Comparison of ENCODE assay signal across 8 cellular contexts in the genomic region with DNA sequence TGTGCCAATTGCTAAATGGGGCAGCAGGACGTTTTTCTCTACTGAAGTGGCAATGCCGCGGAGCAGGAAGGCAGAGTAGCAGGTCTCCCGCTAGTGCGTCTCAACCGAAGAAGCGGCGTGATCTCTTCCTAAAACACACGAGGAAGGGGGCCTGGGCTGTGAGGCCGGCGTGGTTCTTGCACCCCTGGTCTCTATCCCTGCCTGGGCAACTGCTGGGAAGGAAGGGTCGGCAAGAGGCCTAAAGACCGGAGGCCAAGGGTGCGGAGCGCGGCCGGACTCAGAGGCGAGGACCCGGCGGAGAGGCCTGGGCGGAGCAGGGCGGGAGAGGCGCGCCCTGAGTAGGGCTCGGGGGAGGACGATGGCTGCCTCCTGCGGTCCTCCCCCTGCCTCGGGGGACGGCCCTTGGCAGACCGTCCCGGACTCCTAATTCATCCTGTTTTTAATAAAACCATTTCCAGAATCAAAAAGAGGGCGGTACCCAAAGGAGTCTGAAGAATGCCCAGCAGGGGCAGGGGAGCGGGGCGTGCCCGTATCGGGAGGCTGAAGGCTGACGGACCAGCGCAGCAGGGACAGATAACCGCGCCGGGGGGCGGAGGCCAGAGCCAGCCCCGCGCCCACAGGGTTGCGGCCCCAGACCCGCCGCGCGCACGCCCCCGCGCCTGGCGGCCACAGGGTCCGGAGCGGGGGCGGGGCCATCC.
DNase-seq lines count a peak whose midpoint lies in the region; ATAC-seq and TF ChIP-seq lines count a peak whose summit lies in the region.

No MANE protein-coding gene starts in this region.

- peak; percentile 32 for DNase-seq in stimulated activated CD4-positive, alpha-beta T cell treated with anti-CD3 and anti-CD28 coated beads, Interleukin-2, amount 100 ng/mL, for 4 hours (ENCODE audit: low read depth)
- DNase-seq in stimulated activated CD4-positive, alpha-beta T cell treated with anti-CD3 and anti-CD28 coated beads, Interleukin-12 subunit alpha, Interleukin-12 subunit beta, amount 100 ng/mL, for 4 hours: no peak
- DNase-seq in NCI-H1694 (lab: John Stamatoyannopoulos, UW): peak; percentile 35
- peak; percentile 5 to 15 for DNase-seq in stimulated activated CD8-positive, alpha-beta memory T cell treated with anti-CD3 and anti-CD28 coated beads, Interleukin-15, amount 100 ng/mL, for 48 hours (ENCODE audit: low read depth in 2 of 2)

- TF ChIP-seq CTCF in VCaP (conservative IDR thresholded peaks at IDR 0.05): peak; percentile 10; the same call in 1 of the 2 replicates

- H3K27me3 ChIP-seq in layer of hippocampus (ENCODE audit: control insufficient read depth, insufficient read depth, low read length): no peaks in the 10 kb centered on the region

- peak overlapping the region; percentile 98 for H3K27ac ChIP-seq in VCaP
- peak overlapping the region; percentile 97 for H3K27ac ChIP-seq in cingulate gyrus (ENCODE audit: low read depth, low read length)
- H3K27ac ChIP-seq in layer of hippocampus (ENCODE audit: low read depth, low read length): peak overlapping the region; percentile 95

- ATAC-seq in HG02884 (IDR thresholded peaks at IDR 0.05; ENCODE audit: unreplicated experiment): peak; percentile 36
